19 cellular contexts compared by ENCODE assay signal in the genomic region with DNA sequence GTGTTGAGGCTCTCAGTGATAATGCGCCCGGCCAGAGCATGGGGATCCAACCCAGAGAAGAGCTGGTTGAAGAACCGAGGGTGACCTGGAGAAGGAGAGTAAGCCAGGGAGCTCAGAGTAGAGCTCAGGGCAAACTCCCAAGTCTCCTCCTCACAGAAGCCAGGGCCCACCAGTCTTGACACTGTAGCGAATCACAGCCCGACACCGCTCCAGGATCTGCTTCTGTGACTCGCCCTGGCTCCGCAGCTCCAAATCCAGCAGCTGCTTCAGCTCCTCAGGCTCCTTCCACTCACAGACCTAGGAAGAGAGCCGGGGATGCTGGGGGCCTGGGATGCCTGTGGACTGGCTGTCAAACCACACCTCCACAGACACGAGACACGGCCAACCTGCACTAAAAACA. TPM values are rescaled to one million over a fixed set of nuclear protein-coding genes. Genes with fewer than 3 reads are reported as not detected.
DNase-seq lines count a peak whose midpoint lies in the region; ATAC-seq, FAIRE-seq and TF ChIP-seq lines count a peak whose summit lies in the region.
"Had no signal": no experiment of that assay in that cellular context is flagged by ENCODE, and none has a peak within 500 bp of the region (broad histone marks: within the 10 kb centered on the region; RNA-seq: fewer than 3 reads in every experiment).

No MANE protein-coding gene starts in this region.

- H3K4me3 ChIP-seq in BLaER1 (no peak overlapping the region), MG63 (no peak overlapping the region), coronary artery (no peak overlapping the region), prostate gland (no peak overlapping the region)
- H3K4me3 ChIP-seq: dorsolateral prefrontal cortex, suprapubic skin had no signal

- H3K9me3 ChIP-seq in BLaER1 = no peaks in the 10 kb centered on the region
- no peaks in the 10 kb centered on the region for H3K9me3 ChIP-seq in MG63
- no peaks in the 10 kb centered on the region for H3K9me3 ChIP-seq in prostate gland
- H3K9me3 ChIP-seq: suprapubic skin had no signal

- no peak for ATAC-seq in left colon
- ATAC-seq: activated T-cell treated with anti-CD3 and anti-CD28 coated beads, Interleukin-2, amount 50 U/mL, for 72 hours had no signal

- no peak for TF ChIP-seq CTCF in coronary artery (IDR thresholded peaks at IDR 0.05)
- TF ChIP-seq CTCF in prostate gland (IDR thresholded peaks at IDR 0.05) = no peak

- no peaks in the 10 kb centered on the region for H3K27me3 ChIP-seq in BLaER1
- H3K27me3 ChIP-seq in MG63 = no peaks in the 10 kb centered on the region
- no peaks in the 10 kb centered on the region for H3K27me3 ChIP-seq in prostate gland (replicated peaks; ENCODE audit: insufficient read depth)
- H3K27me3 ChIP-seq: dorsolateral prefrontal cortex, suprapubic skin had no signal

- FAIRE-seq in GM12891 (lab: Jason Lieb, UNC) = no peak
- FAIRE-seq: G401.6, HTR-8/SVneo had no signal

- WGBS in prostate gland = 60% methylated on average over 11 of the region's 11 CpGs

- TF ChIP-seq POLR2A in prostate gland (IDR thresholded peaks at IDR 0.05) (no peak), GM12891 (IDR thresholded peaks at IDR 0.05; ENCODE audit: low read depth, low read length) (no peak)

- H3K27ac ChIP-seq in BLaER1 (no peak overlapping the region), coronary artery (no peak overlapping the region), prostate gland (peak overlapping the region; percentile 6 to 61)
- H3K27ac ChIP-seq: dorsolateral prefrontal cortex, suprapubic skin had no signal

- H4K20me1 ChIP-seq in BLaER1 = no peaks in the 10 kb centered on the region

- peak overlapping the region; percentile 44; the same call in 1 of the 2 replicates for H3K4me2 ChIP-seq in BLaER1

- intact Hi-C loops in prostate gland (cut with DNase I) = no loop called here
- intact Hi-C loops in left colon (cut with DNase I, micrococcal nuclease) = no loop called here

- DNase-seq in MG63 (peak; percentile 66), coronary artery (ENCODE audit: low spot score) (peak; percentile 59), prostate gland (ENCODE audit: low spot score) (no peak), NCI-H446 treated with DMSO at 0.1 percent for 48 hours (lab: John Stamatoyannopoulos, UW) (no peak), left colon (no peak), anterior cingulate cortex (lab: John Stamatoyannopoulos, UW) (no peak), GM12891 (ENCODE audit: insufficient read length, low spot score) (no peak)
- DNase-seq: activated CD4-positive, alpha-beta T cell treated with anti-CD3 and anti-CD28 coated beads, Interleukin-2, amount 10 ng/mL, durations not matched to agents 24 days and 14 days; activated T-cell treated with anti-CD3 and anti-CD28 coated beads, Interleukin-2, amount 50 U/mL, for 72 hours; amniotic stem cell; CD4-positive, alpha-beta T cell; dorsolateral prefrontal cortex; MM.1S; NCI-H2081 treated with DMSO at 0.1 percent for 48 hours; NCI-H774 had no signal

- H3K4me1 ChIP-seq in BLaER1 (peaks cover 28% of the 10 kb centered on the region), prostate gland (replicated peaks) (peaks cover 21% of the 10 kb centered on the region)

- no peaks in the 10 kb centered on the region for H3K36me3 ChIP-seq in BLaER1
- H3K36me3 ChIP-seq in MG63 = no peaks in the 10 kb centered on the region
- no peaks in the 10 kb centered on the region for H3K36me3 ChIP-seq in prostate gland

- H3K9ac ChIP-seq in BLaER1 = no peak overlapping the region

TF ChIP-seq in GM12891, 5 proteins besides CTCF, POLR2A, EP300 and RAD21:
- no peak for TF ChIP-seq SPI1 (IDR thresholded peaks at IDR 0.05; ENCODE audit: low read depth, low read length)
- TF ChIP-seq TAF1 (IDR thresholded peaks at IDR 0.05; ENCODE audit: low read depth, low read length) = no peak
- TF ChIP-seq POU2F2 (IDR thresholded peaks at IDR 0.05; ENCODE audit: low read depth, low read length) = no peak
- TF ChIP-seq PAX5 (IDR thresholded peaks at IDR 0.05; ENCODE audit: insufficient read depth, low read length, severe bottlenecking) = no peak
- TF ChIP-seq POLR2AphosphoS5 (IDR thresholded peaks at IDR 0.05; ENCODE audit: low read depth, low read length) = no peak

RNA-seq across cellular contexts. Expression of a gene that starts 8.2 kb away (rescaled TPM):
- total RNA-seq in MG63 (2014; rRNA removed; shearing (Covaris generic); ENCODE audit: low replicate concordance) = 14.7 and 22.2 TPM in 2 replicates
- total RNA-seq in prostate gland (10 to 100 TPM; 17.0 to 19.1 TPM), left colon (10 to 100 TPM; 28.7 to 32.7 TPM)
- polyA plus RNA-seq in GM12891 (2012; ENCODE audit: low read depth, missing spikeins) = 10.6 TPM

RNA-seq across cellular contexts. Expression of a gene that starts 8.4 kb away (rescaled TPM):
- 1.2 and 7.1 TPM in 2 replicates for total RNA-seq in MG63 (2014; rRNA removed; shearing (Covaris generic); ENCODE audit: low replicate concordance)
- total RNA-seq in prostate gland = 10 to 100 TPM; 30.8 to 92.5 TPM
- total RNA-seq in left colon = 10 to 100 TPM; 22.8 to 28.7 TPM
- 8.6 TPM for polyA plus RNA-seq in GM12891 (2012; ENCODE audit: low read depth, missing spikeins)

RNA-seq across cellular contexts. Expression of a gene that starts 34.7 kb away (rescaled TPM):
- total RNA-seq in MG63 (2014; rRNA removed; shearing (Covaris generic); ENCODE audit: low replicate concordance) = 1.6 TPM in 1 of 2 replicates, not detected in the other
- total RNA-seq in prostate gland (1 to 10 TPM; 1.2 to 1.7 TPM), left colon (1 to 10 TPM; 4.6 to 9.1 TPM)
- 154 TPM for polyA plus RNA-seq in GM12891 (2012; ENCODE audit: low read depth, missing spikeins)

RNA-seq across cellular contexts. Expression of a gene that starts 59.7 kb away (rescaled TPM):
- 30.8 and 40.7 TPM in 2 replicates for total RNA-seq in MG63 (2014; rRNA removed; shearing (Covaris generic); ENCODE audit: low replicate concordance)
- 10 to 100 TPM; 28.9 to 30.4 TPM for total RNA-seq in prostate gland
- total RNA-seq in left colon = 10 to 100 TPM; 10.2 to 12.3 TPM
- 4.0 TPM for polyA plus RNA-seq in GM12891 (2012; ENCODE audit: low read depth, missing spikeins)

Comparison
In these comparisons a context has a peak if more than half of its experiments do, and no peak if none do; other contexts are left out.
1. H3K27ac ChIP-seq: peak in prostate gland (2 of 2); none in BLaER1 (single experiment) and coronary artery (0 of 2).
2. DNase-seq: peak in MG63 (single experiment) and coronary artery (single experiment); none in prostate gland (single experiment), NCI-H446 treated with DMSO at 0.1 percent for 48 hours (single experiment), left colon (0 of 2), anterior cingulate cortex (0 of 58) and GM12891 (single experiment).